ENCODE assay signal across 9 cellular contexts in the genomic region with DNA sequence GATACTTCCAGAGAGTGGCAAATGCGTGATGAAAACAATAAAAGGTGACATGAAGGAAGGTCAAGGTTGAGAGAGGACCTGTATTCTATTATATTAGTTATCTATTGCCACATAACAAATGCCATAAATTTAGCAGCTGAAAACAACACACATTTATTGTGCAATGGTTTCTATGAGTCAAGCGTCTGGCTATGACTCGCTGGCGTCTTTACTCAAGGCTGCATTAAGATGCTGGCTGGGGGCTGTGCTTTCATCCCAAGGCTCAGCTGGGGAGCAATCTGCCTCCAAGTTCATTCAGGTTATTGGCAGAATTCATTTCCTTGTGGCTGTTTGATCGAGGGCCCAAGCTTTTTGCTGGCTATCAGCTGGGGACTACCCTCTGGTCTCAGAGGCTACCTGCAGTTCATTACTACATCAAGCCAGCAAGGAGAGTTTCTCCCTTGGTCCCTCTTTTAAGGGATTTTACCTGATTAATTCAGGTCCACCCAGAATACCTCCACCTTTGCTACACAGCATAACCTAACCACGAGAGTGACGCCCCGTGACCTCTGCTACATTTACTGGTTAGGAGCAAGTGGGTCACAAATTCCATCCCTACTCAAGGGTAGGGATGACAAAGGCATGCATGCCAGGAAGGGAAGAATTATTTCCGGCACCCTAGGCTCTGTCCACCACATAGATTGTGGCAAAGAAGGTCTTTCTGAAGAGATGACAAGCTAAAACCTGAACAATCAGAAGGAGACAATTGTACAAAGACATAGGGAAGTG.
DNase-seq lines count a peak whose midpoint lies in the region.
"Had no signal": no experiment of that assay in that cellular context is flagged by ENCODE, and none has a peak within 500 bp of the region (broad histone marks: within the 10 kb centered on the region; RNA-seq: fewer than 3 reads in every experiment).

No MANE protein-coding gene starts in this region.

- no peak overlapping the region for H3K4me3 ChIP-seq in skeletal muscle cell (ENCODE audit: low read depth, low read length)
- H3K4me3 ChIP-seq: thoracic aorta had no signal

- DNase-seq in GM04504 (ENCODE audit: low read depth), result peak; percentile 49
- peak; percentile 70 for DNase-seq in NCI-H446 treated with DMSO at 0.1 percent for 48 hours (lab: John Stamatoyannopoulos, UW)
- DNase-seq in fibroblast of peridontal ligament (ENCODE audit: extremely low read depth), result peak; percentile 73
- peak; percentile 67 for DNase-seq in skeletal muscle cell (ENCODE audit: low read depth)
- no peak for DNase-seq in NCI-H1048 (lab: John Stamatoyannopoulos, UW)
- no peak for DNase-seq in HUDEP-2 (lab: John Stamatoyannopoulos, UW; ENCODE audit: unreplicated experiment in 76 of 76)
- no peak for DNase-seq in NCI-H1417 (lab: John Stamatoyannopoulos, UW)
- DNase-seq: endodermal cell had no signal

Comparison
In these comparisons a context has a peak if more than half of its experiments do, and no peak if none do; other contexts are left out.
1. DNase-seq: peak in GM04504 (single experiment), NCI-H446 treated with DMSO at 0.1 percent for 48 hours (single experiment), fibroblast of peridontal ligament (single experiment) and skeletal muscle cell (single experiment); none in NCI-H1048 (single experiment), HUDEP-2 (0 of 76) and NCI-H1417 (0 of 3).